ENCODE assay signal across 10 cellular contexts in the genomic region with DNA sequence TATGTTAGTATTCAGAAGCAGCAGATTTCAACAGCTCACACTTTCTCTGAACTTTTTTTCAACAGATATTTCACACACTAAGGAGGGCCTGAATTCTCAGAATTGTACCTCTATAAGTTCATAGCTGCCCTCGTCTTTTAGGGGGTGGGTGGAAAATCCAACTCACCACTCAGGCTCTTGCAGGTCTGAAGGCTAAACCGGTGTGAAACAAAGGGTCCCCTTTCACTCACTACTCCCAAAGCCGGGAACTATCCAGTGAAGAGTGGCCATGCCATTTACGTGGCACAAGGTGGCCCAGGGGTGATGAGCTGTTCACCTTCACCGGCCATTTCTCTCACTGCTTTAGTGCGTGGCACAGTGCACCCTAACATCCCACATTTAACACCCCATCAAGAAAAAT. TPM values are rescaled to one million over a fixed set of nuclear protein-coding genes. Genes with fewer than 3 reads are reported as not detected.
DNase-seq lines count a peak whose midpoint lies in the region; ATAC-seq and TF ChIP-seq lines count a peak whose summit lies in the region.
"Had no signal": no experiment of that assay in that cellular context is flagged by ENCODE, and none has a peak within 500 bp of the region (broad histone marks: within the 10 kb centered on the region; RNA-seq: fewer than 3 reads in every experiment).

No MANE protein-coding gene starts in this region.

- H4K5ac ChIP-seq in IMR-90 (ENCODE audit: low read depth, low read length), result peak overlapping the region; percentile 45; the same call in 1 of the 2 replicates

- no TSS peak for BruUV-seq in IMR-90 (replicated peaks; lab: Mats Ljungman, UMichigan)

- TF ChIP-seq CTCF in IMR-90 (conservative IDR thresholded peaks at IDR 0.05; ENCODE audit: low read depth, low read length) (no peak), fibroblast of pulmonary artery (IDR thresholded peaks at IDR 0.05; ENCODE audit: low read length, missing control alignments) (no peak), body of pancreas (IDR thresholded peaks at IDR 0.05) (no peak)
- TF ChIP-seq CTCF in activated CD8-positive, alpha-beta T cell treated with anti-CD3 and anti-CD28 coated beads for 36 hours (IDR thresholded peaks at IDR 0.05), result no peak

- in situ Hi-C loops in IMR-90 (cut with MboI; ENCODE audit: low sequenced_read_pairs), result no loop called here

- DNase-seq in IMR-90 (no peak), fibroblast of pulmonary artery (ENCODE audit: low read depth) (peak; percentile 28), NCI-H128 (lab: John Stamatoyannopoulos, UW; ENCODE audit: unreplicated experiment) (no peak), body of pancreas (no peak), GM03348 (ENCODE audit: low spot score) (no peak)
- peak; percentile 64 for DNase-seq in activated CD8-positive, alpha-beta T cell treated with anti-CD3 and anti-CD28 coated beads for 36 hours
- DNase-seq: activated CD4-positive, alpha-beta T cell treated with anti-CD3 and anti-CD28 coated beads for 1 hour; activated naive CD4-positive, alpha-beta T cell treated with anti-CD3 and anti-CD28 coated beads, Interleukin-2, amount 50 U/mL, for 16 hours; NCI-H2107 had no signal

- no peak overlapping the region for H3K4me3 Mint-ChIP-seq in activated CD8-positive, alpha-beta T cell treated with anti-CD3 and anti-CD28 coated beads for 36 hours
- H3K4me3 Mint-ChIP-seq in stimulated activated memory B cell treated with anti-CD40 and anti-IgM and Interleukin-4, amounts not matched to agents 10 μg/mL and 1 μg/mL and 100 μg/mL, for 72 hours, result peak overlapping the region; percentile 59

- POLR2A ChIA-PET in IMR-90 (lab: Charles Lee; ENCODE audit: unreplicated experiment), result interaction anchor here (0.8 kb wide), 1 partner anchor 24 kb away, joined by 4 read pairs; a partner anchor contains a TSS
- POLR2A ChIA-PET in activated CD8-positive, alpha-beta T cell treated with anti-CD3 and anti-CD28 coated beads for 36 hours (lab: Charles Lee), result interaction anchor here (1.0 kb wide), 1 partner anchor 29 kb away, joined by 3 read pairs; no protein-coding TSS in a partner anchor

- no peak for TF ChIP-seq POLR2A in IMR-90 (IDR thresholded peaks at IDR 0.05; ENCODE audit: low read depth, low read length)
- no peak for TF ChIP-seq POLR2A in body of pancreas (IDR thresholded peaks at IDR 0.05)

- H3K27ac ChIP-seq in IMR-90 (ENCODE audit: insufficient read depth, low read length) (peak overlapping the region; percentile 49; the same call in 1 of the 2 replicates), body of pancreas (no peak overlapping the region)

- H3K27ac Mint-ChIP-seq in activated CD8-positive, alpha-beta T cell treated with anti-CD3 and anti-CD28 coated beads for 36 hours, result peak overlapping the region; percentile 85
- H3K27ac Mint-ChIP-seq in stimulated activated memory B cell treated with anti-CD40 and anti-IgM and Interleukin-4, amounts not matched to agents 10 μg/mL and 1 μg/mL and 100 μg/mL, for 72 hours, result peak overlapping the region; percentile 93

- H2BK15ac ChIP-seq in IMR-90 (ENCODE audit: low read depth, low read length), result no peak overlapping the region

- ATAC-seq in IMR-90 (ENCODE audit: low read depth), result no peak
- ATAC-seq in activated CD8-positive, alpha-beta T cell treated with anti-CD3 and anti-CD28 coated beads for 36 hours, result peak; percentile 21
- ATAC-seq in stimulated activated memory B cell treated with anti-CD40 and anti-IgM and Interleukin-4, amounts not matched to agents 10 μg/mL and 1 μg/mL and 100 μg/mL, for 72 hours, result no peak
- ATAC-seq in body of pancreas, result no peak

- dilution Hi-C loops in IMR-90 (cut with HindIII; ENCODE audit: low sequenced_read_pairs, unreplicated experiment), result no loop called here

- H3K23ac ChIP-seq in IMR-90 (ENCODE audit: low read depth, low read length), result peak overlapping the region; percentile 10; the same call in 1 of the 2 replicates

- H3K4me1 ChIP-seq in IMR-90 (ENCODE audit: control insufficient read depth, insufficient read depth, low read length), result peaks cover 10% of the 10 kb centered on the region
- no peaks in the 10 kb centered on the region for H3K4me1 ChIP-seq in body of pancreas

- peaks cover 2% of the 10 kb centered on the region for H3K9me3 Mint-ChIP-seq in activated CD8-positive, alpha-beta T cell treated with anti-CD3 and anti-CD28 coated beads for 36 hours
- no peaks in the 10 kb centered on the region for H3K9me3 Mint-ChIP-seq in stimulated activated memory B cell treated with anti-CD40 and anti-IgM and Interleukin-4, amounts not matched to agents 10 μg/mL and 1 μg/mL and 100 μg/mL, for 72 hours

- H3K4me1 Mint-ChIP-seq in activated CD8-positive, alpha-beta T cell treated with anti-CD3 and anti-CD28 coated beads for 36 hours (ENCODE audit: low read depth), result peaks cover 40% of the 10 kb centered on the region
- peaks cover 59% of the 10 kb centered on the region for H3K4me1 Mint-ChIP-seq in stimulated activated memory B cell treated with anti-CD40 and anti-IgM and Interleukin-4, amounts not matched to agents 10 μg/mL and 1 μg/mL and 100 μg/mL, for 72 hours

- peaks cover 47% of the 10 kb centered on the region for H3K36me3 Mint-ChIP-seq in activated CD8-positive, alpha-beta T cell treated with anti-CD3 and anti-CD28 coated beads for 36 hours (ENCODE audit: low read depth)
- H3K36me3 Mint-ChIP-seq in stimulated activated memory B cell treated with anti-CD40 and anti-IgM and Interleukin-4, amounts not matched to agents 10 μg/mL and 1 μg/mL and 100 μg/mL, for 72 hours, result peaks cover 61% of the 10 kb centered on the region

- CTCF ChIA-PET in IMR-90 (lab: Yijun Ruan, JAX), result interaction anchor here (0.6 kb wide), 1 partner anchor 86 kb away, joined by 4 read pairs; no protein-coding TSS in a partner anchor
- CTCF ChIA-PET in activated CD8-positive, alpha-beta T cell treated with anti-CD3 and anti-CD28 coated beads for 36 hours (lab: Charles Lee), result interaction anchor here (0.7 to 1.4 kb wide), 3 partner anchors 27 to 109 kb away, joined by 3 to 4 read pairs (median 3); no protein-coding TSS in a partner anchor

- H3K14ac ChIP-seq in IMR-90 (replicated peaks; ENCODE audit: low read depth, low read length), result peak overlapping the region; percentile 86

- H2BK120ac ChIP-seq in IMR-90 (ENCODE audit: low read depth, low read length), result peak overlapping the region; percentile 58; the same call in 1 of the 2 replicates

- H3K9me1 ChIP-seq in IMR-90 (ENCODE audit: insufficient read depth, low read length), result peaks cover 8% of the 10 kb centered on the region

- H2AFZ ChIP-seq in IMR-90 (replicated peaks; ENCODE audit: low read length, poor library complexity), result peak overlapping the region; percentile 81

- H3K56ac ChIP-seq in IMR-90 (ENCODE audit: extremely low read depth, insufficient read depth, low read length), result peak overlapping the region; percentile 66; the same call in 1 of the 2 replicates

- 0 out of 2 replicates have a peak overlapping the region, but pooled peaks have one; percentile 19 for H4K91ac ChIP-seq in IMR-90 (ENCODE audit: insufficient read depth, low read depth, low read length)

- H3K4me2 ChIP-seq in IMR-90 (ENCODE audit: low read depth, low read length), result no peak overlapping the region; the same call in 1 of the 2 replicates

- TF ChIP-seq RAD21 in IMR-90 (IDR thresholded peaks at IDR 0.05; ENCODE audit: low read length), result no peak

- H3K27me3 Mint-ChIP-seq in activated CD8-positive, alpha-beta T cell treated with anti-CD3 and anti-CD28 coated beads for 36 hours, result no peaks in the 10 kb centered on the region
- no peaks in the 10 kb centered on the region for H3K27me3 Mint-ChIP-seq in stimulated activated memory B cell treated with anti-CD40 and anti-IgM and Interleukin-4, amounts not matched to agents 10 μg/mL and 1 μg/mL and 100 μg/mL, for 72 hours

- H3K79me1 ChIP-seq in IMR-90 (ENCODE audit: low read depth in 1 of 2, low read length in 2 of 2), result peaks cover 6 to 14% of the 10 kb centered on the region in 2 experiments; a peak in 2 of 4 replicates

- H3K4me3 ChIP-seq in IMR-90 (ENCODE audit: insufficient read depth, low read depth, low read length) (no peak overlapping the region), fibroblast of pulmonary artery (replicated peaks; ENCODE audit: low read depth, low read length) (no peak overlapping the region), body of pancreas (no peak overlapping the region)

- H3K27me3 ChIP-seq in IMR-90 (ENCODE audit: control insufficient read depth, insufficient read depth, low read length), result no peaks in the 10 kb centered on the region
- H3K27me3 ChIP-seq in body of pancreas, result no peaks in the 10 kb centered on the region

- peak overlapping the region; percentile 73 for H2AK9ac ChIP-seq in IMR-90 (replicated peaks; ENCODE audit: low read depth, low read length, poor library complexity)

- H4K8ac ChIP-seq in IMR-90 (ENCODE audit: low read depth in 2 of 2, low read length in 2 of 2), result peak overlapping the region in 1 of 2 experiments; percentile 26; a peak in 2 of 4 replicates

- H3K18ac ChIP-seq in IMR-90 (ENCODE audit: low read depth, low read length), result peak overlapping the region; percentile 20; the same call in 1 of the 2 replicates

- peak overlapping the region; percentile 47; the same call in 1 of the 2 replicates for H2AK5ac ChIP-seq in IMR-90 (ENCODE audit: low read depth, low read length)

- H4K20me1 ChIP-seq in IMR-90 (ENCODE audit: insufficient read depth, low read length), result no peaks in the 10 kb centered on the region

- peak overlapping the region; percentile 71 for H2BK20ac ChIP-seq in IMR-90 (ENCODE audit: low read depth, low read length)

- H3K9me3 ChIP-seq in IMR-90 (ENCODE audit: control insufficient read depth, insufficient read depth, low read length) (no peaks in the 10 kb centered on the region), body of pancreas (no peaks in the 10 kb centered on the region)

- peak overlapping the region; percentile 74 for H3K4ac ChIP-seq in IMR-90 (ENCODE audit: low read depth, low read length)

- H3K9ac ChIP-seq in IMR-90 (ENCODE audit: low read depth, low read length), result peak overlapping the region; percentile 5; the same call in 1 of the 2 replicates

- intact Hi-C loops in IMR-90 (cut with micrococcal nuclease) (no loop called here), body of pancreas (cut with DNase I) (no loop called here)
- intact Hi-C loops in activated CD8-positive, alpha-beta T cell treated with anti-CD3 and anti-CD28 coated beads for 36 hours (cut with micrococcal nuclease), result no loop called here

- WGBS in IMR-90 (ENCODE audit: extremely low coverage in 2 of 2, insufficient read length in 1 of 2), 2 experiments, result 100% methylated on average over 2 of the region's 6 CpGs; no CpG with 5 or more reads in 1 of the 2 experiments
- 83 to 86% methylated on average over 6 of the region's 6 CpGs for WGBS in body of pancreas, 2 donors

- H3K36me3 ChIP-seq in IMR-90 (ENCODE audit: control insufficient read depth, insufficient read depth, low read length), result peaks cover 15% of the 10 kb centered on the region; the same call in 1 of the 2 replicates
- peaks cover 4 to 12% of the 10 kb centered on the region in 2 donors for H3K36me3 ChIP-seq in body of pancreas (replicated peaks in 1 of 2; ENCODE audit: insufficient read depth in 1 of 2, low read depth in 2 of 2)

- peak overlapping the region; percentile 82 for H2BK5ac ChIP-seq in IMR-90 (ENCODE audit: low read depth, low read length, poor library complexity, severe bottlenecking)

RNA-seq across cellular contexts. Expression of a gene that starts 24.2 kb away (rescaled TPM):
- total RNA-seq in IMR-90 (2012; rRNA removed) (14.3 and 16.4 TPM in 2 replicates), body of pancreas (10 to 100 TPM; 12.5 to 15.2 TPM)
- 17.6 and 22.6 TPM in 2 replicates for polyA plus RNA-seq in IMR-90 (2012; rRNA removed)
- polyA plus RNA-seq in IMR-90 (2012; cell fraction: cytosol; rRNA removed), result 9.8 and 23.1 TPM in 2 replicates
- polyA plus RNA-seq in IMR-90 (2012; cell fraction: nucleus; rRNA removed; ENCODE audit: low replicate concordance), result 3.2 and 15.3 TPM in 2 replicates
- 10 to 100 TPM; 21.3 to 23.8 TPM for total RNA-seq in activated CD8-positive, alpha-beta T cell treated with anti-CD3 and anti-CD28 coated beads for 36 hours

Comparison
In these comparisons a context has a peak if more than half of its experiments do, and no peak if none do; other contexts are left out.
1. DNase-seq: peak in activated CD8-positive, alpha-beta T cell treated with anti-CD3 and anti-CD28 coated beads for 36 hours (single experiment) and fibroblast of pulmonary artery (single experiment); none in IMR-90 (single experiment), NCI-H128 (single experiment), body of pancreas (0 of 4) and GM03348 (single experiment).